Comparison of ENCODE assay signal across 10 cellular contexts in genomic region chr1:226751214-226751613, GRCh38.
"Had no signal": no experiment of that assay in that cellular context is flagged by ENCODE, and none has a peak within 500 bp of the region (broad histone marks: within the 10 kb centered on the region; RNA-seq: fewer than 3 reads in every experiment).

No MANE protein-coding gene starts in this region.

- H3K4me1 ChIP-seq: HAP-1 had no signal

- H3K9ac ChIP-seq: GM23248, KMS-11 had no signal

- ATAC-seq: HCT116 had no signal

- FAIRE-seq: HTR-8/SVneo had no signal

- H3K36me3 ChIP-seq: HAP-1 had no signal

- H3K9me3 ChIP-seq: HAP-1 had no signal

- H3K4me3 ChIP-seq: GM23248, HAP-1 had no signal

- DNase-seq: GM23248, GOT3, H7, IMR-90, Karpas-422, KBM-7 had no signal

- H2AFZ ChIP-seq: GM23248 had no signal

- H3K4me2 ChIP-seq: KMS-11 had no signal

- H3K27ac ChIP-seq: GM23248, KMS-11 had no signal
